12 cellular contexts compared by ENCODE assay signal in genomic region chr14:75906228-75906627, GRCh38.
"Had no signal": no experiment of that assay in that cellular context is flagged by ENCODE, and none has a peak within 500 bp of the region (broad histone marks: within the 10 kb centered on the region; RNA-seq: fewer than 3 reads in every experiment).

No MANE protein-coding gene starts in this region.

- H3K4me3 Mint-ChIP-seq: dendritic cell treated with granulocyte-macrophage colony-stimulating factor and Interleukin-4, amounts not matched to agents 40 ng/mL and 50 ng/mL, for 4 days; nephron progenitor cell; stimulated activated naive B cell treated with anti-CD40 and anti-IgM and Interleukin-4, amounts not matched to agents 10 μg/mL and 1 μg/mL and 100 μg/mL, for 72 hours; stimulated activated naive CD8-positive, alpha-beta T cell treated with anti-CD3 and anti-CD28 coated beads, Interleukin-15, amount 100 ng/mL, for 72 hours; type B pancreatic cell had no signal

- ATAC-seq: foreskin keratinocyte; stimulated activated naive CD8-positive, alpha-beta T cell treated with anti-CD3 and anti-CD28 coated beads, Interleukin-15, amount 100 ng/mL, for 72 hours had no signal

- H3K79me2 ChIP-seq: parathyroid adenoma had no signal

- H3K36me3 ChIP-seq: prostate gland, right lobe of liver, thyroid gland had no signal

- H3K9me3 Mint-ChIP-seq: dendritic cell treated with granulocyte-macrophage colony-stimulating factor and Interleukin-4, amounts not matched to agents 40 ng/mL and 50 ng/mL, for 4 days; nephron progenitor cell; stimulated activated naive B cell treated with anti-CD40 and anti-IgM and Interleukin-4, amounts not matched to agents 10 μg/mL and 1 μg/mL and 100 μg/mL, for 72 hours; stimulated activated naive CD8-positive, alpha-beta T cell treated with anti-CD3 and anti-CD28 coated beads, Interleukin-15, amount 100 ng/mL, for 72 hours; type B pancreatic cell had no signal

- H3K4me1 ChIP-seq: prostate gland, thyroid gland had no signal

- H2AFZ ChIP-seq: parathyroid adenoma had no signal

- H3K27me3 ChIP-seq: foreskin keratinocyte, heart left ventricle, right lobe of liver, spleen, thyroid gland had no signal

- H3K4me1 Mint-ChIP-seq: stimulated activated naive B cell treated with anti-CD40 and anti-IgM and Interleukin-4, amounts not matched to agents 10 μg/mL and 1 μg/mL and 100 μg/mL, for 72 hours; stimulated activated naive CD8-positive, alpha-beta T cell treated with anti-CD3 and anti-CD28 coated beads, Interleukin-15, amount 100 ng/mL, for 72 hours had no signal

- H3K27ac ChIP-seq: foreskin keratinocyte, prostate gland, right lobe of liver, thyroid gland had no signal

- H3K27me3 Mint-ChIP-seq: dendritic cell treated with granulocyte-macrophage colony-stimulating factor and Interleukin-4, amounts not matched to agents 40 ng/mL and 50 ng/mL, for 4 days; stimulated activated naive B cell treated with anti-CD40 and anti-IgM and Interleukin-4, amounts not matched to agents 10 μg/mL and 1 μg/mL and 100 μg/mL, for 72 hours; stimulated activated naive CD8-positive, alpha-beta T cell treated with anti-CD3 and anti-CD28 coated beads, Interleukin-15, amount 100 ng/mL, for 72 hours; type B pancreatic cell had no signal

- H3K9me3 ChIP-seq: heart left ventricle, prostate gland, right lobe of liver, spleen, thyroid gland had no signal

- H3K27ac Mint-ChIP-seq: nephron progenitor cell; stimulated activated naive B cell treated with anti-CD40 and anti-IgM and Interleukin-4, amounts not matched to agents 10 μg/mL and 1 μg/mL and 100 μg/mL, for 72 hours; stimulated activated naive CD8-positive, alpha-beta T cell treated with anti-CD3 and anti-CD28 coated beads, Interleukin-15, amount 100 ng/mL, for 72 hours; type B pancreatic cell had no signal

- H3K4me3 ChIP-seq: heart left ventricle, prostate gland, right lobe of liver, spleen, thyroid gland had no signal

- DNase-seq: spleen had no signal
